8 cellular contexts compared by ENCODE assay signal in the genomic region with DNA sequence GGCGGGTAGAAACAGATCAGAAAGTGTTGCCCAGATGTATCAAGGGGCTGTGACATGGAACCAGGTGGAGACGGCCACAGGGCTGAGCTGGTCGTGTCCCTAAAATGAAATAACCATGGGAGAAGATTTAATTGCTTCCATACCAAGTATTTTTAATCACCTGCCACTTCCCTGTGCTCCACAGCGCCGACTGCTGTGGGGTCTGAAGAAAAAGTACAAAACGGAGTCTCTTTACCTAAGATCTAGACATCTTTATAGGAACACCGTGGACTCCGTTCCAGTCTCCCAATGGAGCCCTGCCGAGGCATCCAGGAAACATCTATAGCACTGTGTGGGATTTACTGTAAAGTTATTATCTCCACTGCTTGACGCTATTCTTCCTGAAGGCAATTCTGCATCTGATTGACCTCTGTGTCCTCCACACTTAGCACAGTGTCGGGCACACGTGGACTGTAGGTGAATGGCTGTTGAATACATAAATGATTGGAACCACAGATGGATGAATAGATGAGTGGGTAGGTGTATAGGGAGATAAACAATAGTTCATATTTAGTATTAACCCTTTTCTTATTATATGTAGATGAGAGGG. TPM values are rescaled to one million over a fixed set of nuclear protein-coding genes. Genes with fewer than 3 reads are reported as not detected.
DNase-seq lines count a peak whose midpoint lies in the region; ATAC-seq, FAIRE-seq and TF ChIP-seq lines count a peak whose summit lies in the region.

No MANE protein-coding gene starts in this region.

- no peaks in the 10 kb centered on the region for H3K9me3 ChIP-seq in Panc1 (ENCODE audit: control insufficient read depth, insufficient read depth, low read depth, low read length)
- no peaks in the 10 kb centered on the region for H3K9me3 ChIP-seq in H1 (ENCODE audit: insufficient read depth in 2 of 2, low read depth in 1 of 2, low read length in 1 of 2)

- no peak overlapping the region for H3K4me3 Mint-ChIP-seq in stimulated activated naive B cell treated with anti-CD40 and anti-IgM and Interleukin-4, amounts not matched to agents 10 μg/mL and 1 μg/mL and 100 μg/mL, for 72 hours

- H3K4me1 ChIP-seq in Panc1 (ENCODE audit: control insufficient read depth, insufficient read depth, low read length) (no peaks in the 10 kb centered on the region), H1 (replicated peaks in 1 of 4; ENCODE audit: control insufficient read depth in 3 of 4, insufficient read depth in 4 of 4, low read length in 3 of 4) (no peaks in the 10 kb centered on the region)

- peak; percentile 37 to 55; a peak in 3 of 4 replicates for TF ChIP-seq RAD21 in H1 (IDR thresholded peaks at IDR 0.05 in 1 of 2, conservative IDR thresholded peaks at IDR 0.05 in 1 of 2; ENCODE audit: low read depth in 2 of 2, low read length in 2 of 2)

- no peak overlapping the region for H4K8ac ChIP-seq in H1 (ENCODE audit: extremely low read depth, insufficient read depth, low read length)

- H3K9me3 Mint-ChIP-seq in stimulated activated naive B cell treated with anti-CD40 and anti-IgM and Interleukin-4, amounts not matched to agents 10 μg/mL and 1 μg/mL and 100 μg/mL, for 72 hours: no peaks in the 10 kb centered on the region

- 61% methylated on average over 12 of the region's 12 CpGs; no CpG with 5 or more reads in 1 of the 2 experiments for WGBS in H1 (ENCODE audit: extremely low coverage in 1 of 2, insufficient coverage in 1 of 2, insufficient read length in 1 of 2, insufficient replicate concordance in 2 of 2, low coverage in 1 of 2, low lambda C conversion rate in 2 of 2, missing lambda C conversion rate in 1 of 2), 2 experiments

- no peak overlapping the region for H2BK120ac ChIP-seq in H1 (replicated peaks; ENCODE audit: low read depth, low read length)

- no peaks in the 10 kb centered on the region for H3K27me3 ChIP-seq in Panc1 (ENCODE audit: control insufficient read depth, insufficient read depth, low read length)
- H3K27me3 ChIP-seq in H1 (replicated peaks in 1 of 4; ENCODE audit: control insufficient read depth in 3 of 4, extremely low read depth in 1 of 4, insufficient read depth in 3 of 4, low read length in 3 of 4): no peaks in the 10 kb centered on the region; a peak in 1 of 7 replicates

- no peak overlapping the region for H2BK15ac ChIP-seq in H1 (ENCODE audit: low read length)

- no peak overlapping the region for H3K18ac ChIP-seq in H1 (ENCODE audit: extremely low read depth, low read length)

- H3K27me3 Mint-ChIP-seq in stimulated activated naive B cell treated with anti-CD40 and anti-IgM and Interleukin-4, amounts not matched to agents 10 μg/mL and 1 μg/mL and 100 μg/mL, for 72 hours: no peaks in the 10 kb centered on the region

- no peaks in the 10 kb centered on the region for H3K36me3 Mint-ChIP-seq in stimulated activated naive B cell treated with anti-CD40 and anti-IgM and Interleukin-4, amounts not matched to agents 10 μg/mL and 1 μg/mL and 100 μg/mL, for 72 hours

- no peak overlapping the region for H3K27ac ChIP-seq in Panc1 (ENCODE audit: low read length)
- H3K27ac ChIP-seq in H1 (ENCODE audit: low read depth, low read length): no peak overlapping the region

- H3K14ac ChIP-seq in H1 (ENCODE audit: insufficient read length): no peak overlapping the region

- CTCF ChIA-PET in Panc1 (lab: Charles Lee) (no interaction called here), H1 (lab: Charles Lee; ENCODE audit: partially characterized antibody) (interaction anchor here (0.8 to 4.3 kb wide), 16 partner anchors 9 to 312 kb away, joined by 3 to 19 read pairs (median 3); no protein-coding TSS in a partner anchor)

- no peak overlapping the region for H4K5ac ChIP-seq in H1 (ENCODE audit: insufficient read length, low read depth, low read length)

- no peak overlapping the region for H3K4me3 ChIP-seq in Panc1 (ENCODE audit: low read depth in 2 of 2, low read length in 2 of 2)
- no peak overlapping the region for H3K4me3 ChIP-seq in H1 (ENCODE audit: extremely low read depth in 1 of 4, insufficient read depth in 2 of 4, low read depth in 3 of 4, low read length in 4 of 4)

- peak; percentile 78 for FAIRE-seq in H1 (lab: Jason Lieb, UNC)

- H3K9ac ChIP-seq in H1 (replicated peaks in 1 of 4; ENCODE audit: extremely low read depth in 1 of 4, low read depth in 3 of 4, low read length in 3 of 4): no peak overlapping the region

- peak; percentile 20 for DNase-seq in stimulated activated CD4-positive, alpha-beta T cell treated with anti-CD3 and anti-CD28 coated beads, Interleukin-12 subunit alpha, Interleukin-12 subunit beta, amount 100 ng/mL, for 4 hours
- DNase-seq in stimulated activated CD4-positive, alpha-beta T cell treated with anti-CD3 and anti-CD28 coated beads, Interleukin-1b, Interleukin-23, amount 100 ng/mL, for 48 hours: no peak
- DNase-seq in Panc1 (ENCODE audit: low read depth, low spot score) (no peak), H1 (ENCODE audit: low read depth in 1 of 2, low spot score in 2 of 2) (peak in 1 of 2 experiments; percentile 53), NCI-H2029 treated with DMSO at 0.1 percent for 48 hours (lab: John Stamatoyannopoulos, UW) (no peak)
- DNase-seq in stimulated activated CD4-positive, alpha-beta T cell treated with anti-CD3 and anti-CD28 coated beads, Interleukin-2, amount 100 ng/mL, for 24 hours: peak; percentile 25 to 38
- DNase-seq in stimulated activated naive B cell treated with anti-CD40 and anti-IgM and Interleukin-4, amounts not matched to agents 10 μg/mL and 1 μg/mL and 100 μg/mL, for 72 hours: no peak

- no peak overlapping the region for H3K4me2 ChIP-seq in H1 (ENCODE audit: insufficient read depth in 1 of 2, low read depth in 2 of 2, low read length in 2 of 2)

- H2BK20ac ChIP-seq in H1 (ENCODE audit: low read length): no peak overlapping the region

- no peak for TF ChIP-seq POLR2A in H1 (IDR thresholded peaks at IDR 0.05; ENCODE audit: control extremely low read depth in 1 of 2, low read depth in 2 of 2, low read length in 2 of 2)

- intact Hi-C loops in Panc1 (cut with micrococcal nuclease; ENCODE audit: unreplicated experiment): loop anchor here (10.0 kb wide), 1 partner anchor 140 kb away; no protein-coding TSS in a partner anchor

- no peak overlapping the region for H2BK5ac ChIP-seq in H1 (ENCODE audit: low read depth, low read length)

- H3K23ac ChIP-seq in H1 (ENCODE audit: insufficient read length): no peak overlapping the region

- H2AK5ac ChIP-seq in H1 (ENCODE audit: low read depth, low read length): no peak overlapping the region

- H3K56ac ChIP-seq in H1 (replicated peaks; ENCODE audit: insufficient read length, low read depth, low read length): no peak overlapping the region

- H3K79me1 ChIP-seq in H1 (ENCODE audit: low read depth, low read length): no peaks in the 10 kb centered on the region

- no peak overlapping the region for H3K4ac ChIP-seq in H1 (replicated peaks; ENCODE audit: insufficient read length, low read depth, low read length)

- peaks cover 2 to 5% of the 10 kb centered on the region in 2 donors for H3K4me1 Mint-ChIP-seq in stimulated activated naive B cell treated with anti-CD40 and anti-IgM and Interleukin-4, amounts not matched to agents 10 μg/mL and 1 μg/mL and 100 μg/mL, for 72 hours

- H3K27ac Mint-ChIP-seq in stimulated activated naive B cell treated with anti-CD40 and anti-IgM and Interleukin-4, amounts not matched to agents 10 μg/mL and 1 μg/mL and 100 μg/mL, for 72 hours: no peak overlapping the region

- no peak overlapping the region for H4K91ac ChIP-seq in H1 (replicated peaks; ENCODE audit: insufficient read length, low read length)

- POLR2A ChIA-PET in Panc1 (lab: Charles Lee): no interaction called here
- POLR2A ChIA-PET in H1 (lab: Charles Lee; ENCODE audit: partially characterized antibody): no interaction called here

- ATAC-seq in Panc1 (no peak), GM21423 (IDR thresholded peaks at IDR 0.05; ENCODE audit: unreplicated experiment) (no peak)
- no peak for ATAC-seq in stimulated activated naive B cell treated with anti-CD40 and anti-IgM and Interleukin-4, amounts not matched to agents 10 μg/mL and 1 μg/mL and 100 μg/mL, for 72 hours (replicated peaks)

- no peak for TF ChIP-seq EP300 in H1 (IDR thresholded peaks at IDR 0.05; ENCODE audit: borderline replicate concordance in 1 of 2, low read depth in 2 of 2, low read length in 2 of 2)

- no peaks in the 10 kb centered on the region for H4K20me1 ChIP-seq in H1 (replicated peaks in 1 of 2; ENCODE audit: control insufficient read depth in 1 of 2, insufficient read depth in 2 of 2, low read length in 2 of 2)

- no peaks in the 10 kb centered on the region for H3K79me2 ChIP-seq in H1 (ENCODE audit: control insufficient read depth in 1 of 2, insufficient read depth in 2 of 2, low read length in 2 of 2)

- H2BK12ac ChIP-seq in H1 (ENCODE audit: low read depth, low read length): no peak overlapping the region

- H3K36me3 ChIP-seq in Panc1 (ENCODE audit: control insufficient read depth, insufficient read depth, low read length) (no peaks in the 10 kb centered on the region), H1 (ENCODE audit: control insufficient read depth in 2 of 4, insufficient read depth in 4 of 4, low read length in 3 of 4) (no peaks in the 10 kb centered on the region)

- H2AFZ ChIP-seq in H1 (ENCODE audit: low read length): no peak overlapping the region

- BruUV-seq in Panc1 (replicated peaks; lab: Mats Ljungman, UMichigan): no TSS peak

- TF ChIP-seq CTCF in Panc1 (IDR thresholded peaks at IDR 0.05): peak; percentile 83
- TF ChIP-seq CTCF in H1 (IDR thresholded peaks at IDR 0.05; ENCODE audit: control extremely low read depth in 1 of 3, insufficient read depth in 1 of 3, low read depth in 1 of 3, low read length in 3 of 3): peak; percentile 31 to 60 (median 49)

- H3K23me2 ChIP-seq in H1 (ENCODE audit: low read depth, low read length): no peaks in the 10 kb centered on the region

- in situ Hi-C loops in Panc1 (cut with HindIII; ENCODE audit: low pct_unique_long_range_greater_than_20kb, low sequenced_read_pairs): no loop called here

TF ChIP-seq in H1, 55 proteins besides CTCF, POLR2A, EP300 and RAD21 (continues in another document):
- no peak for TF ChIP-seq CREB1 (IDR thresholded peaks at IDR 0.05)
- TF ChIP-seq TAF1 (IDR thresholded peaks at IDR 0.05; ENCODE audit: low read depth, low read length): no peak

RNA-seq across cellular contexts. Expression of gene GYPC, which starts 21.6 kb away (rescaled TPM):
- 0.57 TPM for total RNA-seq in Panc1 (2021; ENCODE audit: unreplicated experiment)
- not detected for polyA plus RNA-seq in Panc1 (2012; ENCODE audit: insufficient read length)
- 26.7 and 26.8 TPM in 2 replicates for total RNA-seq in H1 (2021; fragmentation: NEBNext Ultra II Directional; extraction: Animal tissue kit (Norgen Biotek cat#: 25700))
- polyA plus RNA-seq in H1 (2011; rRNA removed): 53.6 and 55.1 TPM in 2 replicates
- 48.8 TPM for polyA plus RNA-seq in H1 (2011; cell fraction: cytosol; rRNA removed)
- polyA plus RNA-seq in H1 (2011; cell fraction: nucleus; rRNA removed): 43.8 TPM
- polyA plus RNA-seq in H1 (2012, experiment 1 of 2): 35.4 to 41.6 TPM (median 39.4 TPM) in 4 replicates
- 37.6 TPM for polyA plus RNA-seq in H1 (2012, experiment 2 of 2)
- polyA plus RNA-seq in H1 (2013, experiment 1 of 2): 19.9 TPM
- polyA plus RNA-seq in H1 (2013, experiment 2 of 2): 21.6 TPM
- 30.0 and 32.2 TPM in 2 replicates for polyA minus RNA-seq in H1 (2011; rRNA and poly(A)+ RNA removed)
- polyA minus RNA-seq in H1 (2011; cell fraction: cytosol; rRNA and poly(A)+ RNA removed): 10.3 TPM
- 11.7 TPM for polyA minus RNA-seq in H1 (2011; cell fraction: nucleus; rRNA and poly(A)+ RNA removed)

Comparison
In these comparisons a context has a peak if more than half of its experiments do, and no peak if none do; other contexts are left out.
1. DNase-seq: peak in stimulated activated CD4-positive, alpha-beta T cell treated with anti-CD3 and anti-CD28 coated beads, Interleukin-12 subunit alpha, Interleukin-12 subunit beta, amount 100 ng/mL, for 4 hours (single experiment) and stimulated activated CD4-positive, alpha-beta T cell treated with anti-CD3 and anti-CD28 coated beads, Interleukin-2, amount 100 ng/mL, for 24 hours (2 of 2); none in stimulated activated CD4-positive, alpha-beta T cell treated with anti-CD3 and anti-CD28 coated beads, Interleukin-1b, Interleukin-23, amount 100 ng/mL, for 48 hours (single experiment), Panc1 (single experiment), NCI-H2029 treated with DMSO at 0.1 percent for 48 hours (single experiment) and stimulated activated naive B cell treated with anti-CD40 and anti-IgM and Interleukin-4, amounts not matched to agents 10 μg/mL and 1 μg/mL and 100 μg/mL, for 72 hours (single experiment).
2. RNA of gene GYPC, which starts 21.6 kb away (total RNA-seq): 26.7 to 26.8 TPM in H1; 0.57 TPM in Panc1 (single experiment); every median in the first group is over 10 times any median in the second.